9 cellular contexts compared by ENCODE assay signal in the genomic region with DNA sequence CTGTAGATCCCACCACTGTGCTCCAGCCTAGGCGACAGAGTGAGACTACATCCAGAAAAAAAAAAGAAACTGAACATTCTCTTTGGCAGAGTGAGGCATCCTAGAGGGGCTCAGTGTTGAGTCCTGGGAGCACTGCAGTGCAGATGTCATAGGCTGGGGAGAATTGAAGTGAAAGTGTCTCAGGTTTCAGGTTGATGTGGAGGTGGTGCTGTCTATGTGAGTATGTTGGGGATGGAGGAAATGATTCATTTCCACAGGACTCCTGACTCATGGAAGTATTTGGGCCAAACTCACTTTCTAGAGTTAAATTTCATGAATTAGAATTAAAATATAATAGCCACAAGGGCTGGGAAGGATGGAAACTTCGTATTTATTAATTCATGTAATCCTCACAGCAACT.
DNase-seq lines count a peak whose midpoint lies in the region; ATAC-seq, FAIRE-seq and TF ChIP-seq lines count a peak whose summit lies in the region.
"Had no signal": no experiment of that assay in that cellular context is flagged by ENCODE, and none has a peak within 500 bp of the region (broad histone marks: within the 10 kb centered on the region; RNA-seq: fewer than 3 reads in every experiment).

No MANE protein-coding gene starts in this region.

- no peak overlapping the region; a peak in 1 of 7 replicates for H3K27ac Mint-ChIP-seq in H9
- no peak overlapping the region for H3K27ac Mint-ChIP-seq in nephron progenitor cell
- no peak overlapping the region for H3K27ac Mint-ChIP-seq in CD4-positive, alpha-beta T cell

- H3K27ac ChIP-seq in ACC112 (ENCODE audit: low read depth, low read length) (peak overlapping the region; percentile 93), SJSA1 (peak overlapping the region; percentile 61), keratinocyte (ENCODE audit: control insufficient read depth, insufficient read depth, low read length) (peak overlapping the region; percentile 67), H9 (ENCODE audit: insufficient read length, low read depth, low read length) (no peak overlapping the region)
- no peak overlapping the region for H3K27ac ChIP-seq in CD4-positive, alpha-beta T cell (ENCODE audit: low read depth, low read length)
- H3K27ac ChIP-seq: transverse colon had no signal

- dilution Hi-C loops in keratinocyte (cut with MboI; ENCODE audit: extremely low pct_ligation_motif_present, low sequenced_read_pairs) = no loop called here

- H3K9me3 ChIP-seq in SJSA1 (replicated peaks) (no peaks in the 10 kb centered on the region), keratinocyte (ENCODE audit: control insufficient read depth, low read depth, low read length) (peaks cover 3% of the 10 kb centered on the region), H9 (ENCODE audit: control insufficient read depth, low read depth, low read length) (no peaks in the 10 kb centered on the region)
- no peaks in the 10 kb centered on the region for H3K9me3 ChIP-seq in CD4-positive, alpha-beta T cell (ENCODE audit: control insufficient read depth, low read length)
- H3K9me3 ChIP-seq: transverse colon had no signal

- peaks cover 39% of the 10 kb centered on the region for H3K4me1 ChIP-seq in ACC112 (ENCODE audit: control insufficient read depth, insufficient read depth, low read length, unreplicated experiment)
- peaks cover 56% of the 10 kb centered on the region for H3K4me1 ChIP-seq in SJSA1 (replicated peaks)
- H3K4me1 ChIP-seq in keratinocyte (ENCODE audit: control insufficient read depth, extremely low read depth, insufficient read depth, low read length) = peaks cover 49% of the 10 kb centered on the region
- no peaks in the 10 kb centered on the region; the same call in 1 of the 2 replicates for H3K4me1 ChIP-seq in H9 (ENCODE audit: insufficient read depth, low read length)
- H3K4me1 ChIP-seq: transverse colon had no signal

- no peaks in the 10 kb centered on the region for H3K23me2 ChIP-seq in H9 (ENCODE audit: insufficient read length, low read depth, low read length, poor library complexity, severe bottlenecking)

- peaks cover 11 to 14% of the 10 kb centered on the region in 2 experiments for H3K9me3 Mint-ChIP-seq in H9
- peaks cover 20% of the 10 kb centered on the region for H3K9me3 Mint-ChIP-seq in nephron progenitor cell
- no peaks in the 10 kb centered on the region for H3K9me3 Mint-ChIP-seq in CD4-positive, alpha-beta T cell

- H2BK12ac ChIP-seq in H9 (ENCODE audit: insufficient read length, low read depth, low read length) = no peak overlapping the region

- peak overlapping the region; percentile 14 for H3K9ac ChIP-seq in keratinocyte (ENCODE audit: control insufficient read depth, extremely low read depth, insufficient read depth, low read length)
- H3K9ac ChIP-seq in H9 (ENCODE audit: extremely low read depth, insufficient read length, low read length) = no peak overlapping the region

- no peak overlapping the region for H3K14ac ChIP-seq in H9 (ENCODE audit: insufficient read depth, low read length)

- POLR2A ChIA-PET in CD4-positive, alpha-beta T cell (lab: Charles Lee) = no interaction called here

- no peaks in the 10 kb centered on the region for H3K27me3 Mint-ChIP-seq in H9 (ENCODE audit: low read depth)
- H3K27me3 Mint-ChIP-seq in nephron progenitor cell (ENCODE audit: low read depth, poor library complexity) = peaks cover 3% of the 10 kb centered on the region
- no peaks in the 10 kb centered on the region for H3K27me3 Mint-ChIP-seq in CD4-positive, alpha-beta T cell

- H3K4me2 ChIP-seq in keratinocyte (ENCODE audit: control insufficient read depth, extremely low read depth, insufficient read depth, low read depth, low read length) (peak overlapping the region; percentile 72), H9 (ENCODE audit: insufficient read depth, insufficient read length, low read length) (no peak overlapping the region)

- H4K8ac ChIP-seq in H9 (replicated peaks; ENCODE audit: insufficient read length, low read depth, low read length) = no peak overlapping the region

- no peak overlapping the region for H3T11ph ChIP-seq in H9 (ENCODE audit: low read length)

- H3K27me3 ChIP-seq in ACC112 (ENCODE audit: insufficient read depth, low read length) (no peaks in the 10 kb centered on the region), SJSA1 (replicated peaks) (no peaks in the 10 kb centered on the region), keratinocyte (ENCODE audit: control insufficient read depth, extremely low read depth, insufficient read depth, low read length) (no peaks in the 10 kb centered on the region), H9 (ENCODE audit: insufficient read depth, low read length) (no peaks in the 10 kb centered on the region)
- no peaks in the 10 kb centered on the region for H3K27me3 ChIP-seq in CD4-positive, alpha-beta T cell (ENCODE audit: control insufficient read depth, insufficient read depth, low read length)
- H3K27me3 ChIP-seq: transverse colon had no signal

- H4K5ac ChIP-seq in H9 (ENCODE audit: insufficient read length, low read depth, low read length) = no peak overlapping the region

- H2AK5ac ChIP-seq in H9 (ENCODE audit: insufficient read length, low read length) = no peak overlapping the region

- peaks cover 0 to 18% (median 6%) of the 10 kb centered on the region in 3 experiments; a peak in 4 of 7 replicates for H3K36me3 Mint-ChIP-seq in H9 (ENCODE audit: insufficient read depth in 1 of 3, low read depth in 3 of 3)
- H3K36me3 Mint-ChIP-seq in nephron progenitor cell (ENCODE audit: low read depth) = no peaks in the 10 kb centered on the region
- H3K36me3 Mint-ChIP-seq in CD4-positive, alpha-beta T cell (ENCODE audit: low read depth) = no peaks in the 10 kb centered on the region

- H3K36me3 ChIP-seq in ACC112 (ENCODE audit: insufficient read depth, low read length) = no peaks in the 10 kb centered on the region
- no peaks in the 10 kb centered on the region for H3K36me3 ChIP-seq in SJSA1
- H3K36me3 ChIP-seq in keratinocyte (ENCODE audit: control insufficient read depth in 2 of 2, extremely low read depth in 1 of 2, insufficient read depth in 2 of 2, low read length in 2 of 2) = no peaks in the 10 kb centered on the region
- H3K36me3 ChIP-seq: transverse colon had no signal

- H2BK15ac ChIP-seq in H9 (ENCODE audit: low read depth, low read length) = no peak overlapping the region

- H3K4me3 ChIP-seq in ACC112 (ENCODE audit: low read depth, low read length) = 0 out of 2 replicates have a peak overlapping the region, but pooled peaks have one; percentile 24
- H3K4me3 ChIP-seq in SJSA1 = no peak overlapping the region
- H3K4me3 ChIP-seq in keratinocyte (ENCODE audit: control insufficient read depth in 2 of 3, extremely low read depth in 1 of 3, insufficient read depth in 2 of 3, low read depth in 1 of 3, low read length in 3 of 3) = no peak overlapping the region
- H3K4me3 ChIP-seq: transverse colon had no signal

- no peak overlapping the region for H2BK5ac ChIP-seq in H9 (ENCODE audit: insufficient read length, low read length)

- no peak for TF ChIP-seq CTCF in keratinocyte (optimal IDR thresholded peaks at IDR 0.05 in 1 of 3, IDR thresholded peaks at IDR 0.05 in 1 of 3, conservative IDR thresholded peaks at IDR 0.05 in 1 of 3; ENCODE audit: extremely low read depth in 1 of 3, insufficient read depth in 2 of 3, low read length in 3 of 3)
- no peak for TF ChIP-seq CTCF in H9 (conservative IDR thresholded peaks at IDR 0.05)
- no peak for TF ChIP-seq CTCF in nephron progenitor cell (IDR thresholded peaks at IDR 0.05)
- no peak for TF ChIP-seq CTCF in CD4-positive, alpha-beta T cell (IDR thresholded peaks at IDR 0.05)

- H3K56ac ChIP-seq in H9 (ENCODE audit: insufficient read length, low read depth, low read length) = no peak overlapping the region

- no peak overlapping the region for H2BK120ac ChIP-seq in H9 (ENCODE audit: low read depth, low read length, poor library complexity, severe bottlenecking)

- no peak overlapping the region for H4K91ac ChIP-seq in H9 (ENCODE audit: insufficient read length, low read depth, low read length)

- intact Hi-C loops in CD4-positive, alpha-beta T cell (cut with DNase I, micrococcal nuclease) = no loop called here

- no peak overlapping the region for H3K18ac ChIP-seq in H9 (ENCODE audit: insufficient read length, low read depth, low read length)

- DNase-seq in SJSA1 (ENCODE audit: low read depth in 1 of 2, low spot score in 2 of 2) (peak in 1 of 2 experiments; percentile 15), keratinocyte (ENCODE audit: low read depth, low spot score) (no peak), H9 (no peak), nephron progenitor cell (no peak)
- no peak for DNase-seq in CD4-positive, alpha-beta T cell
- DNase-seq: transverse colon had no signal

- H2AFZ ChIP-seq in ACC112 (ENCODE audit: low read length, unreplicated experiment) (no peak overlapping the region), keratinocyte (ENCODE audit: control insufficient read depth, low read length) (no peak overlapping the region), H9 (ENCODE audit: low read length) (no peak overlapping the region)

- no peaks in the 10 kb centered on the region for H3K79me2 ChIP-seq in ACC112 (ENCODE audit: control insufficient read depth, insufficient read depth, low read length, unreplicated experiment)
- H3K79me2 ChIP-seq in keratinocyte (ENCODE audit: control insufficient read depth, insufficient read depth, low read length) = no peaks in the 10 kb centered on the region
- H3K79me2 ChIP-seq in H9 (ENCODE audit: insufficient read depth, low read length) = no peaks in the 10 kb centered on the region

- H3K23ac ChIP-seq in H9 (ENCODE audit: insufficient read length, low read depth, low read length) = no peak overlapping the region

- no peak overlapping the region for H3K4me3 Mint-ChIP-seq in H9
- no peak overlapping the region for H3K4me3 Mint-ChIP-seq in nephron progenitor cell
- no peak overlapping the region for H3K4me3 Mint-ChIP-seq in CD4-positive, alpha-beta T cell

- H3K4me1 Mint-ChIP-seq in H9 (peaks cover 7% of the 10 kb centered on the region in 2 experiments), nephron progenitor cell (peaks cover 15% of the 10 kb centered on the region)
- no peaks in the 10 kb centered on the region for H3K4me1 Mint-ChIP-seq in CD4-positive, alpha-beta T cell (ENCODE audit: low read depth)

- no peaks in the 10 kb centered on the region for H4K20me1 ChIP-seq in keratinocyte (ENCODE audit: control insufficient read depth, extremely low read depth, insufficient read depth, low read length)
- no peaks in the 10 kb centered on the region for H4K20me1 ChIP-seq in H9 (ENCODE audit: control insufficient read depth, insufficient read depth, insufficient read length)

- CTCF ChIA-PET in CD4-positive, alpha-beta T cell (lab: Charles Lee) = no interaction called here

- ATAC-seq in GM21723 (IDR thresholded peaks at IDR 0.05; ENCODE audit: unreplicated experiment) = peak; percentile 71
- no peak for ATAC-seq in GM21528 (IDR thresholded peaks at IDR 0.05; ENCODE audit: low FRiP score, unreplicated experiment)
- no peak for ATAC-seq in CD4-positive, alpha-beta T cell (ENCODE audit: poor library complexity)

- no peak overlapping the region for H3K4ac ChIP-seq in H9 (ENCODE audit: low read depth, low read length)

- FAIRE-seq in keratinocyte (lab: Jason Lieb, UNC) = peak; percentile 98

- no CpG with 5 or more reads among the region's 2 CpGs for WGBS in H9 (ENCODE audit: extremely low coverage, insufficient read length, low lambda C conversion rate)

- H2BK20ac ChIP-seq in H9 (ENCODE audit: low read depth, low read length, poor library complexity, severe bottlenecking) = no peak overlapping the region

- no peaks in the 10 kb centered on the region for H3K9me1 ChIP-seq in keratinocyte (ENCODE audit: control insufficient read depth, extremely low read depth, insufficient read depth, low read length)

- no peaks in the 10 kb centered on the region for H3K79me1 ChIP-seq in H9 (ENCODE audit: insufficient read depth, low read depth, low read length, poor library complexity, severe bottlenecking)

Comparison
In these comparisons a context has a peak if more than half of its experiments do, and no peak if none do; other contexts are left out.
1. H3K27ac ChIP-seq: peak in ACC112 (single experiment), SJSA1 (single experiment) and keratinocyte (single experiment); none in H9 (single experiment) and CD4-positive, alpha-beta T cell (single experiment).